Comparison of ENCODE assay signal across 1 cellular context in genomic region chr9:134136117-134136996, GRCh38.
TF ChIP-seq lines count a peak whose summit lies in the region.

No MANE protein-coding gene starts in this region.

TF ChIP-seq in GM12878, 131 proteins besides CTCF, POLR2A, EP300 and RAD21 (continued from another document):
- TF ChIP-seq YY1 (IDR thresholded peaks at IDR 0.05; ENCODE audit: low read depth, low read length) (peak; percentile 72), NFYA (IDR thresholded peaks at IDR 0.05; ENCODE audit: borderline replicate concordance, low read depth, low read length) (no peak), WRNIP1 (IDR thresholded peaks at IDR 0.05; ENCODE audit: borderline replicate concordance, low read depth, low read length) (no peak), PAX5 (IDR thresholded peaks at IDR 0.05; ENCODE audit: borderline replicate concordance, low read depth, low read length) (no peak), MLLT1 (IDR thresholded peaks at IDR 0.05) (no peak)
- TF ChIP-seq, protein P1, sequence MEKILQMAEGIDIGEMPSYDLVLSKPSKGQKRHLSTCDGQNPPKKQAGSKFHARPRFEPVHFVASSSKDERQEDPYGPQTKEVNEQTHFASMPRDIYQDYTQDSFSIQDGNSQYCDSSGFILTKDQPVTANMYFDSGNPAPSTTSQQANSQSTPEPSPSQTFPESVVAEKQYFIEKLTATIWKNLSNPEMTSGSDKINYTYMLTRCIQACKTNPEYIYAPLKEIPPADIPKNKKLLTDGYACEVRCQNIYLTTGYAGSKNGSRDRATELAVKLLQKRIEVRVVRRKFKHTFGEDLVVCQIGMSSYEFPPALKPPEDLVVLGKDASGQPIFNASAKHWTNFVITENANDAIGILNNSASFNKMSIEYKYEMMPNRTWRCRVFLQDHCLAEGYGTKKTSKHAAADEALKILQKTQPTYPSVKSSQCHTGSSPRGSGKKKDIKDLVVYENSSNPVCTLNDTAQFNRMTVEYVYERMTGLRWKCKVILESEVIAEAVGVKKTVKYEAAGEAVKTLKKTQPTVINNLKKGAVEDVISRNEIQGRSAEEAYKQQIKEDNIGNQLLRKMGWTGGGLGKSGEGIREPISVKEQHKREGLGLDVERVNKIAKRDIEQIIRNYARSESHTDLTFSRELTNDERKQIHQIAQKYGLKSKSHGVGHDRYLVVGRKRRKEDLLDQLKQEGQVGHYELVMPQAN (conservative IDR thresholded peaks at IDR 0.05) = peak; percentile 80
